3 cellular contexts compared by ENCODE assay signal in genomic region chr22:34306361-34306760, GRCh38.
"Had no signal": no experiment of that assay in that cellular context is flagged by ENCODE, and none has a peak within 500 bp of the region (broad histone marks: within the 10 kb centered on the region; RNA-seq: fewer than 3 reads in every experiment).

No MANE protein-coding gene starts in this region.

- H3K4me3 ChIP-seq: GM12878 had no signal

- DNase-seq: GDM1, GF-D8 had no signal
